Comparison of ENCODE assay signal across 1 cellular context in genomic region chr5:78501411-78502338, GRCh38.
TF ChIP-seq lines count a peak whose summit lies in the region.

No MANE protein-coding gene starts in this region.

TF ChIP-seq in SK-N-SH, 30 proteins besides CTCF, POLR2A, EP300 and RAD21 (continued from another document):
- TF ChIP-seq FOXJ3 (CRISPR knock-in tag; IDR thresholded peaks at IDR 0.05) (no peak), IRF3 (IDR thresholded peaks at IDR 0.05; ENCODE audit: low read depth, low read length) (no peak), REST (IDR thresholded peaks at IDR 0.05; ENCODE audit: low read depth, low read length) (no peak), GABPA (IDR thresholded peaks at IDR 0.05; ENCODE audit: low read depth) (no peak)
